In genomic region chr2:202849343-202849742, GRCh38 we compare ENCODE assay signal across 1 cellular context.
A peak's percentile ranks its signal among the peaks of the same experiment; 100 is the strongest.
TF ChIP-seq lines count a peak whose summit lies in the region.

No MANE protein-coding gene starts in this region.

TF ChIP-seq in GM12878, 131 proteins besides CTCF, POLR2A, EP300 and RAD21:
- TF ChIP-seq ZNF687 (IDR thresholded peaks at IDR 0.05) = 0 out of 2 replicates have a peak, but pooled peaks have one; percentile 7
TF ChIP-seq in GM12878: peak in this region for 1; not testable (repeated sequence) for 130.
